In genomic region chr5:4246447-4246846, GRCh38 we compare ENCODE assay signal across 32 cellular contexts.
"Had no signal": no experiment of that assay in that cellular context is flagged by ENCODE, and none has a peak within 500 bp of the region (broad histone marks: within the 10 kb centered on the region; RNA-seq: fewer than 3 reads in every experiment).

No MANE protein-coding gene starts in this region.

- H3K27ac ChIP-seq: brain microvascular endothelial cell, gastroesophageal sphincter, heart right ventricle, hepatocyte, WERI-Rb-1 had no signal

- H3K27me3 ChIP-seq: brain microvascular endothelial cell, gastroesophageal sphincter, hepatocyte had no signal

- H3K27me3 Mint-ChIP-seq: activated B cell treated with CpG ODN at 0.5 μM for 24 hours; activated CD8-positive, alpha-beta T cell treated with anti-CD3 and anti-CD28 coated beads for 36 hours; activated naive CD8-positive, alpha-beta T cell; activated T-helper 17 cell treated with anti-CD3 and anti-CD28 coated beads, Interleukin-2, amount 50 U/mL, for 72 hours; T-helper 17 cell had no signal

- H3K9me3 ChIP-seq: gastroesophageal sphincter, heart right ventricle had no signal

- H3K4me1 Mint-ChIP-seq: activated B cell treated with CpG ODN at 0.5 μM for 24 hours; activated T-helper 17 cell treated with anti-CD3 and anti-CD28 coated beads, Interleukin-2, amount 50 U/mL, for 72 hours; T-helper 17 cell had no signal

- H3K4me3 Mint-ChIP-seq: activated B cell treated with CpG ODN at 0.5 μM for 24 hours; activated CD8-positive, alpha-beta T cell treated with anti-CD3 and anti-CD28 coated beads for 36 hours; activated naive CD8-positive, alpha-beta T cell; activated T-cell treated with anti-CD3 and anti-CD28 coated beads, Interleukin-2, amount 50 U/mL, for 4 hours; activated T-helper 17 cell treated with anti-CD3 and anti-CD28 coated beads, Interleukin-2, amount 50 U/mL, for 72 hours; T-helper 17 cell; T-helper 2 cell treated with Interferon-gamma antibody and Interleukin-4, amounts not matched to agents 5 μg/mL and 100 μg/mL, for 36 hours had no signal

- H3K36me3 ChIP-seq: brain microvascular endothelial cell, gastroesophageal sphincter, heart right ventricle, WERI-Rb-1 had no signal

- H3K4me1 ChIP-seq: gastroesophageal sphincter, heart right ventricle had no signal

- ATAC-seq: activated CD4-positive, CD25-positive, alpha-beta regulatory T cell treated with anti-CD3 and anti-CD28 coated beads, Interleukin-2, amount 50 U/mL, for 24 hours; activated CD8-positive, alpha-beta T cell treated with anti-CD3 and anti-CD28 coated beads for 36 hours; activated T-cell treated with anti-CD3 and anti-CD28 coated beads, Interleukin-2, amount 50 U/mL, for 4 hours; activated T-helper 17 cell treated with anti-CD3 and anti-CD28 coated beads, Interleukin-2, amount 50 U/mL, for 72 hours; esophagus mucosa; gastroesophageal sphincter; heart right ventricle; T-helper 17 cell had no signal

- FAIRE-seq: astrocyte, colon, endometrium, endothelial cell of umbilical vein had no signal

- DNase-seq: activated B cell treated with CpG ODN at 0.5 μM for 24 hours; activated CD4-positive, alpha-beta T cell treated with anti-CD3 and anti-CD28 coated beads for 48 hours; activated CD4-positive, alpha-beta T cell treated with anti-CD3 and anti-CD28 coated beads, Interleukin-2, amount 50 U/mL, for 1 hour; activated CD4-positive, alpha-beta T cell treated with anti-CD3 and anti-CD28 coated beads, Interleukin-2, amount 50 U/mL, for 48 hours; activated CD8-positive, alpha-beta memory T cell treated with anti-CD3 and anti-CD28 coated beads for 24 hours; activated CD8-positive, alpha-beta T cell treated with anti-CD3 and anti-CD28 coated beads for 36 hours; activated effector memory CD4-positive, alpha-beta T cell treated with Interleukin-2 at 50 U/mL for 16 hours; activated gamma-delta T cell treated with Interleukin-2 at 50 U/mL for 16 hours; activated naive CD4-positive, alpha-beta T cell treated with anti-CD3 and anti-CD28 coated beads, Interleukin-2, amount 50 U/mL, for 16 hours; activated naive CD4-positive, alpha-beta T cell treated with Interleukin-2 at 50 U/mL for 16 hours; activated T-cell treated with anti-CD3 and anti-CD28 coated beads, Interleukin-2, amount 50 U/mL, for 4 hours; amniotic stem cell; anterior cingulate cortex; brain microvascular endothelial cell; caudate nucleus; effector CD8-positive, alpha-beta T cell; foreskin melanocyte; heart right ventricle; T-helper 17 cell; T1000; WERI-Rb-1 had no signal

- H3K36me3 Mint-ChIP-seq: activated naive CD8-positive, alpha-beta T cell had no signal

- H3K27ac Mint-ChIP-seq: activated B cell treated with CpG ODN at 0.5 μM for 24 hours; activated CD8-positive, alpha-beta T cell treated with anti-CD3 and anti-CD28 coated beads for 36 hours; activated naive CD8-positive, alpha-beta T cell; activated T-helper 17 cell treated with anti-CD3 and anti-CD28 coated beads, Interleukin-2, amount 50 U/mL, for 72 hours; T-helper 17 cell; T-helper 2 cell treated with Interferon-gamma antibody and Interleukin-4, amounts not matched to agents 5 μg/mL and 100 μg/mL, for 36 hours had no signal

- H3K4me3 ChIP-seq: gastroesophageal sphincter, heart right ventricle, hepatocyte had no signal
